In genomic region chr5:65728219-65728618, GRCh38 we compare ENCODE assay signal across 20 cellular contexts. TPM values are rescaled to one million over a fixed set of nuclear protein-coding genes. Genes with fewer than 3 reads are reported as not detected.
A peak's percentile ranks its signal among the peaks of the same experiment; 100 is the strongest.
DNase-seq lines count a peak whose midpoint lies in the region; ATAC-seq and TF ChIP-seq lines count a peak whose summit lies in the region.
"Had no signal": no experiment of that assay in that cellular context is flagged by ENCODE, and none has a peak within 500 bp of the region (broad histone marks: within the 10 kb centered on the region; RNA-seq: fewer than 3 reads in every experiment).

No MANE protein-coding gene starts in this region.

- intact Hi-C loops in lower leg skin (cut with DNase I; ENCODE audit: low total_unique reads): no loop called here

- DNase-seq in EH (ENCODE audit: low read depth) (peak; percentile 34), dermis blood vessel endothelial cell (peak; percentile 44), foreskin keratinocyte (no peak), NCI-H510A treated with DMSO at 0.1 percent for 48 hours (lab: John Stamatoyannopoulos, UW) (no peak), erythroblast (lab: John Stamatoyannopoulos, UW) (no peak), lower leg skin (ENCODE audit: low spot score in 2 of 2) (no peak)
- DNase-seq in stimulated activated CD4-positive, alpha-beta T cell treated with anti-CD3 and anti-CD28 coated beads, Interleukin-4, amount 100 ng/mL, for 1 hour: no peak
- DNase-seq: AML-193; CD4-positive, alpha-beta memory T cell; COR-L47; DMS53; H7; NCI-H2029; NCI-H446; NCI-H526; SHP77 treated with DMSO at 0.1 percent for 48 hours had no signal

- H3K4me2 ChIP-seq in KMS-11: peak overlapping the region; percentile 13; the same call in 1 of the 2 replicates

- H3K4me3 ChIP-seq in KMS-11 (IDR thresholded peaks at IDR 0.05; ENCODE audit: insufficient read depth, low read depth, low read length): no peak overlapping the region
- no peak overlapping the region for H3K4me3 ChIP-seq in lower leg skin (ENCODE audit: low read depth, poor library complexity, severe bottlenecking)
- H3K4me3 ChIP-seq: K562 had no signal

- H3K79me2 ChIP-seq in KMS-11 (ENCODE audit: insufficient read depth, low read depth): peaks cover 51% of the 10 kb centered on the region; the same call in 1 of the 2 replicates

- no peaks in the 10 kb centered on the region for H3K36me3 ChIP-seq in KMS-11 (ENCODE audit: insufficient read depth)

- H3K4me1 ChIP-seq in KMS-11 (ENCODE audit: low read depth, poor library complexity, severe bottlenecking) (peaks cover 52% of the 10 kb centered on the region), foreskin keratinocyte (peaks cover 17% of the 10 kb centered on the region)

- H3K9ac ChIP-seq in KMS-11: no peak overlapping the region

- TF ChIP-seq POLR2A in erythroblast (IDR thresholded peaks at IDR 0.05; ENCODE audit: low read length): no peak
- no peak for TF ChIP-seq POLR2A in lower leg skin (IDR thresholded peaks at IDR 0.05)

- no peak for ATAC-seq in foreskin keratinocyte
- ATAC-seq: K562, Panc1 had no signal

- no peak for TF ChIP-seq CTCF in KMS-11 (conservative IDR thresholded peaks at IDR 0.05; ENCODE audit: low read depth, low read length)
- no peak for TF ChIP-seq CTCF in foreskin keratinocyte (conservative IDR thresholded peaks at IDR 0.05)
- no peak for TF ChIP-seq CTCF in lower leg skin (IDR thresholded peaks at IDR 0.05)

- 78 to 84% methylated on average over 1 of the region's 1 CpG for WGBS in lower leg skin, 2 donors

- H4K20me1 ChIP-seq in KMS-11 (ENCODE audit: insufficient read depth): no peaks in the 10 kb centered on the region

- H3K27me3 ChIP-seq in KMS-11 (ENCODE audit: insufficient read depth, low read depth) (no peaks in the 10 kb centered on the region), foreskin keratinocyte (no peaks in the 10 kb centered on the region)
- H3K27me3 ChIP-seq: BLaER1 treated with 17β-estradiol and CSF1 and Interleukin-3, amounts not matched to agents 10 nM and 100 nM had no signal

- H3K27ac ChIP-seq in KMS-11 (no peak overlapping the region), foreskin keratinocyte (peak overlapping the region; percentile 2)

- no peak overlapping the region for H2AFZ ChIP-seq in KMS-11 (ENCODE audit: low read depth)

RNA-seq across cellular contexts. Expression of gene NLN, which starts 6.2 kb away (rescaled TPM):
- total RNA-seq in dermis blood vessel endothelial cell (40.2 and 78.3 TPM in 2 replicates), foreskin keratinocyte (37.4 and 39.1 TPM in 2 replicates), lower leg skin (10 to 100 TPM; 14.0 to 18.8 (median 16.4) TPM)
- polyA plus RNA-seq in foreskin keratinocyte: 9.4 and 12.0 TPM in 2 replicates

RNA-seq across cellular contexts. Expression of gene SGTB, which starts 6.3 kb away (rescaled TPM):
- total RNA-seq in dermis blood vessel endothelial cell: 12.1 and 20.1 TPM in 2 replicates
- 8.1 and 8.8 TPM in 2 replicates for total RNA-seq in foreskin keratinocyte
- 2.6 and 3.4 TPM in 2 replicates for polyA plus RNA-seq in foreskin keratinocyte
- 1 to 10 TPM; 5.8 to 6.4 (median 6.0) TPM for total RNA-seq in lower leg skin

Comparison
In these comparisons a context has a peak if more than half of its experiments do, and no peak if none do; other contexts are left out.
1. DNase-seq: peak in EH (single experiment) and dermis blood vessel endothelial cell (single experiment); none in foreskin keratinocyte (0 of 2), NCI-H510A treated with DMSO at 0.1 percent for 48 hours (single experiment), stimulated activated CD4-positive, alpha-beta T cell treated with anti-CD3 and anti-CD28 coated beads, Interleukin-4, amount 100 ng/mL, for 1 hour (single experiment), erythroblast (0 of 2) and lower leg skin (0 of 2).